16 cellular contexts compared by ENCODE assay signal in the genomic region with DNA sequence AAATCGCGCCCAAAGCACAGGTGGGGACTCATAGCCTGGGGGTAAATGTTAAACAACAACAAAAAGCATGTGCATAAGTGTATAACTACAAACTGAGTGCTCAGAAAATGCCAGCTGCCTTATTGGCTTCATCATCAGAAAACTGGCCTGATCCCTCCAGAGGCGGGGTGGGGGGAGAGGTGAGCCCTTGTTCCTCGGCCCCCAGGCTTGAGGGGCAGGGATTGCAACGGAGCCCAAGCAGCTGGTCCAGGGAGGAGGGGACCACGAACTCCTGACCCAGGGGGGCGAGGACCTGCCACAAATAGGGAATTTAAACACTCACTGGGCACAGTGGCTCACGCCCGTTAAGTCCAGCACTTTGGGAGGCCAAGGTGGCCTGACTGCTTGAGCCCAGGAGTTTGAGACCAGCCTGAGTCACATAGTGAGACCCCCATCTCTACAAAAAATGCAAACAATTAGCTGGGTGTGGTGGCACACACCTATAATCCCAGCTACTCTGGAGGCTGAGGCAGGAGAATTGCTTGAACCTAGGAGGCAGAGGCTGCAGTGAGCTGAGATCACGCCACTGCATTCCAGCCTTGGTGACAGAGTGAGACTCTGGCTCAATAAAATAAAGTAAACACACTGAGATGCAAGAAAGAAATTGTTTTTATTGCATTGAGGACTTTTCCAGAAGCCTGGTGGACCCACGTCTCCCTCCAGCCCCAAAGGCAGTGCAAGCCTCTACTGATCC. TPM values are rescaled to one million over a fixed set of nuclear protein-coding genes. Genes with fewer than 3 reads are reported as not detected.
A peak's percentile ranks its signal among the peaks of the same experiment; 100 is the strongest.
DNase-seq lines count a peak whose midpoint lies in the region; ATAC-seq, FAIRE-seq and TF ChIP-seq lines count a peak whose summit lies in the region.
"Had no signal": no experiment of that assay in that cellular context is flagged by ENCODE, and none has a peak within 500 bp of the region (broad histone marks: within the 10 kb centered on the region; RNA-seq: fewer than 3 reads in every experiment).

No MANE protein-coding gene starts in this region.

- no peak overlapping the region for H3K9ac ChIP-seq in HUES6 (ENCODE audit: low read length)
- no peak overlapping the region for H3K9ac ChIP-seq in endothelial cell of umbilical vein (replicated peaks; ENCODE audit: extremely low read depth, insufficient read depth, low read length)
- peak overlapping the region in 1 of 2 donors; percentile 26 for H3K9ac ChIP-seq in mucosa of rectum (ENCODE audit: low read depth in 1 of 2, low read length in 2 of 2)

- H3K4me1 ChIP-seq in HUES6 (ENCODE audit: control insufficient read depth, insufficient read depth, low read length) (no peaks in the 10 kb centered on the region), endothelial cell of umbilical vein (ENCODE audit: control insufficient read depth, extremely low read depth, insufficient read depth, low read length) (no peaks in the 10 kb centered on the region), mucosa of rectum (ENCODE audit: control insufficient read depth in 2 of 2, insufficient read depth in 2 of 2, low read length in 2 of 2) (peaks cover 7 to 32% of the 10 kb centered on the region in 2 donors), gastrocnemius medialis (no peaks in the 10 kb centered on the region)
- H3K4me1 ChIP-seq: lower lobe of right lung had no signal

- no peaks in the 10 kb centered on the region for H4K20me1 ChIP-seq in endothelial cell of umbilical vein (replicated peaks; ENCODE audit: control insufficient read depth, extremely low read depth, insufficient read depth, low read length)

- no peak for FAIRE-seq in endothelial cell of umbilical vein (lab: Jason Lieb, UNC)
- FAIRE-seq: small intestine, urothelium cell line had no signal

- no peak for ATAC-seq in gastrocnemius medialis

- intact Hi-C loops in endothelial cell of umbilical vein (cut with micrococcal nuclease) (no loop called here), gastrocnemius medialis (cut with DNase I; ENCODE audit: low total_unique reads) (no loop called here)

- DNase-seq in endothelial cell of umbilical vein (ENCODE audit: low read depth, low spot score), result no peak
- DNase-seq in activated CD4-positive, alpha-beta T cell treated with anti-CD3 and anti-CD28 coated beads, Interleukin-2, amount 50 U/mL, for 48 hours, result no peak
- no peak for DNase-seq in NCI-H1048 (lab: John Stamatoyannopoulos, UW)
- DNase-seq in gastrocnemius medialis, result no peak
- DNase-seq: NCI-H1436 treated with DMSO at 0.1 percent for 48 hours had no signal

- H3K9me3 ChIP-seq in HUES6 (ENCODE audit: control insufficient read depth, insufficient read depth, low read depth, low read length) (no peaks in the 10 kb centered on the region), endothelial cell of umbilical vein (replicated peaks; ENCODE audit: control insufficient read depth, insufficient read depth, low read length) (no peaks in the 10 kb centered on the region), mucosa of rectum (ENCODE audit: control insufficient read depth in 2 of 2, low read length in 2 of 2) (no peaks in the 10 kb centered on the region), gastrocnemius medialis (no peaks in the 10 kb centered on the region)
- H3K9me3 ChIP-seq: lower lobe of right lung, neutrophil, SJSA1 had no signal

- H3K4me2 ChIP-seq in endothelial cell of umbilical vein (ENCODE audit: insufficient read depth, low read length), result no peak overlapping the region

- H3K36me3 ChIP-seq in HUES6 (ENCODE audit: control insufficient read depth, insufficient read depth, low read length) (peaks cover 11% of the 10 kb centered on the region), endothelial cell of umbilical vein (ENCODE audit: control insufficient read depth in 2 of 2, extremely low read depth in 1 of 2, insufficient read depth in 2 of 2, low read length in 2 of 2) (peaks cover 0 to under 1% of the 10 kb centered on the region in 2 experiments), mucosa of rectum (ENCODE audit: control insufficient read depth in 2 of 2, insufficient read depth in 2 of 2, low read length in 2 of 2) (peaks cover 11 to 12% of the 10 kb centered on the region in 2 donors), gastrocnemius medialis (peaks cover 0 to 30% of the 10 kb centered on the region in 2 donors)
- H3K36me3 ChIP-seq: cardiac muscle cell had no signal

- H3K27ac ChIP-seq in HUES6 (ENCODE audit: low read depth, low read length) (no peak overlapping the region), endothelial cell of umbilical vein (ENCODE audit: insufficient read depth, low read depth, low read length) (no peak overlapping the region), mucosa of rectum (ENCODE audit: low read depth in 2 of 2, low read length in 2 of 2) (peak overlapping the region; percentile 32 to 84), gastrocnemius medialis (no peak overlapping the region)
- H3K27ac ChIP-seq: cardiac muscle cell, lower lobe of right lung, neutrophil, SJSA1 had no signal

- CTCF ChIA-PET in endothelial cell of umbilical vein (lab: Charles Lee), result interaction anchor here (0.7 to 1.4 kb wide), 5 partner anchors 13 to 34 kb away, joined by 3 to 6 read pairs (median 3); no protein-coding TSS in a partner anchor

- POLR2A ChIA-PET in endothelial cell of umbilical vein (lab: Charles Lee), result no interaction called here

- H2AFZ ChIP-seq in endothelial cell of umbilical vein (ENCODE audit: low read depth, low read length), result no peak overlapping the region

- H3K79me2 ChIP-seq in endothelial cell of umbilical vein (ENCODE audit: control insufficient read depth, insufficient read depth, low read length), result no peaks in the 10 kb centered on the region

- dilution Hi-C loops in endothelial cell of umbilical vein (cut with MboI; ENCODE audit: extremely low pct_ligation_motif_present, low sequenced_read_pairs), result no loop called here

- H3K4me3 ChIP-seq in HUES6 (ENCODE audit: low read depth, low read length) (peak overlapping the region; percentile 44), endothelial cell of umbilical vein (replicated peaks in 1 of 3; ENCODE audit: insufficient read depth in 1 of 3, low read depth in 1 of 3, low read length in 3 of 3) (no peak overlapping the region), mucosa of rectum (ENCODE audit: low read length in 2 of 2) (no peak overlapping the region), gastrocnemius medialis (no peak overlapping the region)
- H3K4me3 ChIP-seq: cardiac muscle cell, lower lobe of right lung, SJSA1 had no signal

- in situ Hi-C loops in gastrocnemius medialis (cut with MboI; ENCODE audit: low sequenced_read_pairs in 4 of 4), result no loop called here

- TF ChIP-seq POLR2A in endothelial cell of umbilical vein (IDR thresholded peaks at IDR 0.05; ENCODE audit: low read depth, low read length) (no peak), gastrocnemius medialis (IDR thresholded peaks at IDR 0.05) (no peak)

- H3K27me3 ChIP-seq in HUES6 (ENCODE audit: control insufficient read depth, insufficient read depth, low read length) (peaks cover 32% of the 10 kb centered on the region), endothelial cell of umbilical vein (ENCODE audit: control insufficient read depth in 2 of 2, insufficient read depth in 2 of 2, low read length in 2 of 2) (peaks cover 0 to 2% of the 10 kb centered on the region in 2 experiments), mucosa of rectum (ENCODE audit: control insufficient read depth in 2 of 2, insufficient read depth in 2 of 2, low read length in 2 of 2) (peaks cover 0 to 6% of the 10 kb centered on the region in 2 donors), gastrocnemius medialis (peaks cover 2 to 6% (median 5%) of the 10 kb centered on the region in 3 donors)

- H3K9me1 ChIP-seq in endothelial cell of umbilical vein (replicated peaks; ENCODE audit: control insufficient read depth, extremely low read depth, insufficient read depth, low read length), result no peaks in the 10 kb centered on the region

- no peak for TF ChIP-seq CTCF in endothelial cell of umbilical vein (IDR thresholded peaks at IDR 0.05; ENCODE audit: extremely low read depth in 1 of 2, insufficient read depth in 1 of 2, low read depth in 1 of 2, low read length in 2 of 2)
- TF ChIP-seq CTCF in gastrocnemius medialis (IDR thresholded peaks at IDR 0.05 in 4 of 5, conservative IDR thresholded peaks at IDR 0.05 in 1 of 5), result no peak

- no TSS peak for BruUV-seq in endothelial cell of umbilical vein (replicated peaks; lab: Mats Ljungman, UMichigan)

RNA-seq across cellular contexts. Expression of a gene that starts 8.7 kb away (rescaled TPM):
- total RNA-seq in endothelial cell of umbilical vein, result 26.9 and 28.1 TPM in 2 replicates
- 36.6 and 41.2 TPM in 2 replicates for polyA plus RNA-seq in endothelial cell of umbilical vein
- polyA plus RNA-seq in endothelial cell of umbilical vein (2011; cell fraction: cytosol; rRNA removed), result 13.9 and 26.7 TPM in 2 replicates
- 41.7 and 49.9 TPM in 2 replicates for polyA plus RNA-seq in endothelial cell of umbilical vein (2011; cell fraction: nucleus; rRNA removed)
- polyA plus RNA-seq in endothelial cell of umbilical vein (2012), result 15.8 and 19.5 TPM in 2 replicates
- 9.4 and 16.9 TPM in 2 replicates for polyA minus RNA-seq in endothelial cell of umbilical vein
- polyA minus RNA-seq in endothelial cell of umbilical vein (2011; cell fraction: cytosol; rRNA and poly(A)+ RNA removed), result 22.4 TPM
- 12.1 and 20.4 TPM in 2 replicates for polyA minus RNA-seq in endothelial cell of umbilical vein (2011; cell fraction: nucleus; rRNA and poly(A)+ RNA removed)
- total RNA-seq in gastrocnemius medialis, result 10 to 100 TPM; 11.7 to 25.7 (median 13.7) TPM

RNA-seq across cellular contexts. Expression of a gene that starts 8.8 kb away (rescaled TPM):
- total RNA-seq in endothelial cell of umbilical vein (0.18 and 0.27 TPM in 2 replicates), gastrocnemius medialis (1 to 10 TPM in 1 of 4 donors, under 1 TPM in 3; 0.13 to 3.0 (median 0.45) TPM)
- polyA plus RNA-seq in endothelial cell of umbilical vein, result 0.07 and 0.08 TPM in 2 replicates
- polyA plus RNA-seq in endothelial cell of umbilical vein (2011; cell fraction: cytosol; rRNA removed), result 0.06 and 0.12 TPM in 2 replicates
- 0.64 and 0.91 TPM in 2 replicates for polyA plus RNA-seq in endothelial cell of umbilical vein (2011; cell fraction: nucleus; rRNA removed)
- polyA plus RNA-seq in endothelial cell of umbilical vein (2012), result 0.12 and 0.53 TPM in 2 replicates
- polyA minus RNA-seq in endothelial cell of umbilical vein, result 0.10 TPM in 1 of 2 replicates, not detected in the other
- not detected for polyA minus RNA-seq in endothelial cell of umbilical vein (2011; cell fraction: cytosol; rRNA and poly(A)+ RNA removed)
- not detected in 2 replicates for polyA minus RNA-seq in endothelial cell of umbilical vein (2011; cell fraction: nucleus; rRNA and poly(A)+ RNA removed)

RNA-seq across cellular contexts. Expression of a gene that starts 20.2 kb away (rescaled TPM):
- total RNA-seq in endothelial cell of umbilical vein (not detected in 2 replicates), gastrocnemius medialis (1 to 10 TPM in 1 of 4 donors, under 1 TPM in 1, not detected in 2; 0.10 to 1.0 TPM)
- not detected in 2 replicates for polyA plus RNA-seq in endothelial cell of umbilical vein
- polyA plus RNA-seq in endothelial cell of umbilical vein (2011; cell fraction: cytosol; rRNA removed), result not detected in 2 replicates
- polyA plus RNA-seq in endothelial cell of umbilical vein (2011; cell fraction: nucleus; rRNA removed), result not detected in 2 replicates
- polyA plus RNA-seq in endothelial cell of umbilical vein (2012), result not detected in 2 replicates
- polyA minus RNA-seq in endothelial cell of umbilical vein, result not detected in 2 replicates
- 0.31 TPM for polyA minus RNA-seq in endothelial cell of umbilical vein (2011; cell fraction: cytosol; rRNA and poly(A)+ RNA removed)
- not detected in 2 replicates for polyA minus RNA-seq in endothelial cell of umbilical vein (2011; cell fraction: nucleus; rRNA and poly(A)+ RNA removed)
- total RNA-seq: cardiac muscle cell, dermis blood vessel endothelial cell, lower lobe of right lung, SJSA1 had no signal
- polyA plus RNA-seq: AG04450, cardiac muscle cell, CD14-positive monocyte had no signal

RNA-seq across cellular contexts. Expression of a gene that starts 49.7 kb away (rescaled TPM):
- total RNA-seq in endothelial cell of umbilical vein (171 TPM in 2 replicates), gastrocnemius medialis (100 to 1,000 TPM; 101 to 207 (median 138) TPM)
- 126 and 161 TPM in 2 replicates for polyA plus RNA-seq in endothelial cell of umbilical vein
- polyA plus RNA-seq in endothelial cell of umbilical vein (2011; cell fraction: cytosol; rRNA removed), result 103 and 158 TPM in 2 replicates
- polyA plus RNA-seq in endothelial cell of umbilical vein (2011; cell fraction: nucleus; rRNA removed), result 89.6 and 103 TPM in 2 replicates
- 131 and 186 TPM in 2 replicates for polyA plus RNA-seq in endothelial cell of umbilical vein (2012)
- polyA minus RNA-seq in endothelial cell of umbilical vein, result 58.9 and 75.0 TPM in 2 replicates
- 111 TPM for polyA minus RNA-seq in endothelial cell of umbilical vein (2011; cell fraction: cytosol; rRNA and poly(A)+ RNA removed)
- 29.1 and 43.7 TPM in 2 replicates for polyA minus RNA-seq in endothelial cell of umbilical vein (2011; cell fraction: nucleus; rRNA and poly(A)+ RNA removed)

RNA-seq across cellular contexts. Expression of a gene that starts 55.7 kb away (rescaled TPM):
- 0.29 and 0.46 TPM in 2 replicates for total RNA-seq in endothelial cell of umbilical vein
- polyA plus RNA-seq in endothelial cell of umbilical vein, result 1.0 and 1.8 TPM in 2 replicates
- polyA plus RNA-seq in endothelial cell of umbilical vein (2011; cell fraction: cytosol; rRNA removed), result 0.49 and 0.72 TPM in 2 replicates
- polyA plus RNA-seq in endothelial cell of umbilical vein (2011; cell fraction: nucleus; rRNA removed), result 0.35 and 0.51 TPM in 2 replicates
- polyA plus RNA-seq in endothelial cell of umbilical vein (2012), result 0.91 and 1.9 TPM in 2 replicates
- polyA minus RNA-seq in endothelial cell of umbilical vein, result 0.32 TPM in 2 replicates
- polyA minus RNA-seq in endothelial cell of umbilical vein (2011; cell fraction: cytosol; rRNA and poly(A)+ RNA removed), result 1.6 TPM
- not detected in 2 replicates for polyA minus RNA-seq in endothelial cell of umbilical vein (2011; cell fraction: nucleus; rRNA and poly(A)+ RNA removed)
- 1 to 10 TPM in 1 of 4 donors, under 1 TPM in 2, not detected in 1; 0.38 to 1.7 (median 0.85) TPM for total RNA-seq in gastrocnemius medialis
- total RNA-seq: cardiac muscle cell, SJSA1 had no signal
- polyA plus RNA-seq: cardiac muscle cell had no signal

Comparison
In these comparisons a context has a peak if more than half of its experiments do, and no peak if none do; other contexts are left out.
1. H3K27ac ChIP-seq: peak in mucosa of rectum (2 of 2); none in HUES6 (single experiment), endothelial cell of umbilical vein (single experiment) and gastrocnemius medialis (0 of 4).